In genomic region chr1:175522880-175523279, GRCh38 we compare ENCODE assay signal across 8 cellular contexts.
"Had no signal": no experiment of that assay in that cellular context is flagged by ENCODE, and none has a peak within 500 bp of the region (broad histone marks: within the 10 kb centered on the region; RNA-seq: fewer than 3 reads in every experiment).

No MANE protein-coding gene starts in this region.

- H3K27ac Mint-ChIP-seq: GM23338, H9 had no signal

- FAIRE-seq: H1, H54, K562 had no signal

- H3K4me3 Mint-ChIP-seq: GM23338, H9 had no signal

- H3K4me3 ChIP-seq: GM23338, K562 had no signal

- H3K27ac ChIP-seq: HL-60 had no signal

- ATAC-seq: GM23338, K562 had no signal

- H3K9me3 Mint-ChIP-seq: GM23338, H9 had no signal

- H2AFZ ChIP-seq: GM23338 had no signal

- H3K4me2 ChIP-seq: GM23338 had no signal

- DNase-seq: H9, HCEC 1CT, IMR-90 had no signal
